In the genomic region with DNA sequence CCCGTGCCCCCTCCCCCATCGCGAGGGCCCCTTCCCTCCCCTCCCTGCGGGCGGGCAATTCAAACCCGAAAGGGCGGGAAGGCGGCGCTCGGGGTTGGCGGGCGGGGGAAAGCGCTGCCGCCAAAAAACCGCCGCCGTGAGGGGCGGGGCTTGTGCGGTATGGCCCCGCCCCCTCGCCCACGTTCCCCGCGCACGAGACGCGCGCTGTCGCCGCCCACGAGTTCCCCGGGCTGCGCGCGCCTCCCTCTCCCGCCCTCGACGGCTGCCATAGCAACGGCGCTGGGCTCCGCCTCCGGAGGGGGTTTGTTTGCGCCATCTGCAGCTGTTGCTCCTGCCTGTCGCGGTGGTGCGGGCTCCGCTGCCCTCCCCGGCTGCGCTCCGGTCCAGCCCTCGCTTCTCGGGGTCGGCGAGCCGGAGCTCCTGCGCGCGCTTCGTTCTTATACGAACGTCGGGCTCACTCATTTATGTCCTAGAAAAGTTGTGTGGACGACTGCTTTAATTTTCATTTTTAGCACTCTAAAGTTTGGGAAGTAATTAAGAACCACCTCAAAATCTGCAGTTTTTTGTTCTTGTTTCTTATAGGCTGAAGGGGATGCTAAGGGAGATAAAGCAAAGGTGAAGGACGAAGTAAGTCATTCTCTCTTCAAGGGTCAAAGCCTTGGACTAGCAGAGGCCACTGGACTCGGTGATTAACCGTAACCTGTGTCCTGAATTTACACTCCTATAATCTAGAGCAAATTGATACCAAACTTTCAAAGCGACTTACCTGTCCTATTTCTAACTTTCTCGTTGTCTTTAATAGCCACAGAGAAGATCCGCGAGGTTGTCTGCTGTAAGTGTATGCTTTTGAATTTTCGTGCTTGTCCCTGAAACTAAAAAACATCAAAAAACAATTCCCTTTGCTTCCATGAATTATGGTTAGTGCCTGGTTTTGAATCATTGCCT, we compare ENCODE assay signal across 8 cellular contexts.
DNase-seq lines count a peak whose midpoint lies in the region; ATAC-seq lines count a peak whose summit lies in the region.

No MANE protein-coding gene starts in this region.

- ATAC-seq in GM19023 (IDR thresholded peaks at IDR 0.05; ENCODE audit: unreplicated experiment) (peak; percentile 62), HG03196 (IDR thresholded peaks at IDR 0.05; ENCODE audit: unreplicated experiment) (peak; percentile 72)
- ATAC-seq in activated CD4-positive, CD25-positive, alpha-beta regulatory T cell treated with anti-CD3 and anti-CD28 coated beads, Interleukin-2, amount 50 U/mL, for 24 hours = peak; percentile 71 to 73

- DNase-seq in AG08395 (ENCODE audit: low spot score) (peak; percentile 99), NCI-H446 (lab: John Stamatoyannopoulos, UW) (peak; percentile 91 to 99), iris pigment epithelial cell (ENCODE audit: low read depth) (peak; percentile 91), smooth muscle cell of the brain vasculature (ENCODE audit: low read depth, low spot score) (peak; percentile 71)
- DNase-seq in central memory CD4-positive, alpha-beta T cell = peak; percentile 94

Comparison
In these comparisons a context has a peak if more than half of its experiments do, and no peak if none do; other contexts are left out.
1. Peak in every context shown above with its lines: DNase-seq and ATAC-seq.